In genomic region chr16:58498341-58499091, GRCh38 we compare ENCODE assay signal across 1 cellular context.
TF ChIP-seq lines count a peak whose summit lies in the region.

No MANE protein-coding gene starts in this region.

TF ChIP-seq in HepG2, 621 proteins besides CTCF, POLR2A, EP300 and RAD21:
- TF ChIP-seq ZNF619 (CRISPR knock-in tag; IDR thresholded peaks at IDR 0.05) (no peak), ZNF768 (CRISPR knock-in tag; IDR thresholded peaks at IDR 0.05) (peak; percentile 98)
